8 cellular contexts compared by ENCODE assay signal in the genomic region with DNA sequence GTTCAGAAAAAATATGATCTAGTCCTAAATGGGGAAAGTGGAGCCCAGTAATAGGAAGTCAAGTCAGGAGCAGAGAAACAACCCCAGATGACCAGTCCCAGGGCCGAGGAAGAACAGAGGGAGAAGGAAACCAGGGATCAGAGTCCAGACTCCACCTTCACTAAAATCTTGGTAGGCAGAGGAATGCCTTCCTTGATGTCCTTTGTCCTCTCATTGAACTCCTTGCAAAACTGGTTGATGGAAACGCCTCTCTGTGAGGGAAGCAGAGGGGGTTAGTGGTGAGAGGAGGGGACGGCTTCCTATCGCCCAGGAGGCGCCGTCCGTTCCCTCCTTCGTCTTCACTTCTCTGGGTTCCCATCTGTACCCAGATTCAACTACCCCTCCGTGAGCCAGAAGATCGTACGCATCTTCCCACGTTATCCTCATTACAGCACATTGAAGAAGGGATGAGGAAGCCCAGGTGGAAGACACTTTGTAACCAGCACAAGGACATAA. TPM values are rescaled to one million over a fixed set of nuclear protein-coding genes. Genes with fewer than 3 reads are reported as not detected.
DNase-seq lines count a peak whose midpoint lies in the region; ATAC-seq and TF ChIP-seq lines count a peak whose summit lies in the region.

No MANE protein-coding gene starts in this region.

- H3K27ac Mint-ChIP-seq in HFFc6 (peak overlapping the region; percentile 97), brain (peak overlapping the region; percentile 98 to 100 (median 99))

- H3K36me3 Mint-ChIP-seq in HFFc6 (ENCODE audit: low read depth) (peaks cover 19% of the 10 kb centered on the region; the same call in 1 of the 2 replicates), brain (peaks cover 32% of the 10 kb centered on the region)

- peaks cover 4% of the 10 kb centered on the region for H3K9me3 ChIP-seq in mesodermal cell (ENCODE audit: control insufficient read depth, low read length)

- peaks cover 4% of the 10 kb centered on the region; the same call in 1 of the 2 replicates for H3K27me3 Mint-ChIP-seq in HFFc6 (ENCODE audit: insufficient read depth)
- peaks cover 10% of the 10 kb centered on the region for H3K27me3 Mint-ChIP-seq in brain

- H3K9me3 Mint-ChIP-seq in HFFc6 (peaks cover under 1% of the 10 kb centered on the region; the same call in 1 of the 2 replicates), brain (peaks cover 0 to 3% (median under 1%) of the 10 kb centered on the region in 5 experiments)

- H3K4me1 Mint-ChIP-seq in HFFc6 (ENCODE audit: low read depth) (peaks cover 22% of the 10 kb centered on the region), brain (peaks cover 23% of the 10 kb centered on the region)

- peak overlapping the region; percentile 79 for H3K27ac ChIP-seq in 22Rv1
- no peak overlapping the region for H3K27ac ChIP-seq in mesodermal cell (ENCODE audit: low read depth, low read length, severe bottlenecking)

- H3K4me3 Mint-ChIP-seq in HFFc6 (peak overlapping the region; percentile 94), brain (peak overlapping the region; percentile 91 to 99 (median 98))

- no peak for TF ChIP-seq CTCF in 22Rv1 (IDR thresholded peaks at IDR 0.05)
- TF ChIP-seq CTCF in HFFc6 (IDR thresholded peaks at IDR 0.05), result no peak
- TF ChIP-seq CTCF in brain (conservative IDR thresholded peaks at IDR 0.05), result no peak

- ATAC-seq in GM18909 (IDR thresholded peaks at IDR 0.05; ENCODE audit: poor library complexity, unreplicated experiment) (no peak), HG02763 (IDR thresholded peaks at IDR 0.05; ENCODE audit: unreplicated experiment) (no peak), HG03175 (IDR thresholded peaks at IDR 0.05; ENCODE audit: unreplicated experiment) (no peak)

- H3K4me1 ChIP-seq in mesodermal cell (ENCODE audit: control insufficient read depth, insufficient read depth, low read length, poor library complexity, severe bottlenecking), result no peaks in the 10 kb centered on the region

- H3K36me3 ChIP-seq in mesodermal cell (ENCODE audit: control insufficient read depth, insufficient read depth, low read length), result peaks cover 24% of the 10 kb centered on the region

- no peak for DNase-seq in HFFc6
- no peak for DNase-seq in AG20443 (ENCODE audit: low spot score)

- WGBS in mesodermal cell (ENCODE audit: insufficient coverage in 2 of 2), 2 experiments, result 14 to 60% methylated on average over 1 to 4 of the region's 12 CpGs

- peak overlapping the region; percentile 82 for H3K4me3 ChIP-seq in mesodermal cell (ENCODE audit: extremely low read depth, insufficient read depth, low read length, poor library complexity, severe bottlenecking)

RNA-seq across cellular contexts. Expression of gene MRPL11, which starts 0.6 kb away (rescaled TPM):
- 10 to 100 TPM; 55.6 to 74.1 (median 67.6) TPM for total RNA-seq in HFFc6 (2021; fragmentation: NEBNext Ultra II Directional; extraction: Animal tissue kit (Norgen Biotek cat#: 25700))
- 75.6 TPM for polyA plus RNA-seq in brain (ENCODE audit: insufficient read depth, low read depth, low replicate concordance)
- 62.9 TPM for polyA plus RNA-seq in mesodermal cell (2013, experiment 1 of 2)
- 55.4 TPM for polyA plus RNA-seq in mesodermal cell (2013, experiment 2 of 2)

RNA-seq across cellular contexts. Expression of gene NPAS4, which starts 17.2 kb away (rescaled TPM):
- total RNA-seq in HFFc6 (2021; fragmentation: NEBNext Ultra II Directional; extraction: Animal tissue kit (Norgen Biotek cat#: 25700)), result under 1 TPM in 3 of 6 experiments, not detected in 3; 0.14 to 0.36 (median 0.35) TPM
- not detected for polyA plus RNA-seq in brain (ENCODE audit: insufficient read depth, low read depth, low replicate concordance)
- 0.18 TPM for polyA plus RNA-seq in mesodermal cell (2013, experiment 1 of 2)
- polyA plus RNA-seq in mesodermal cell (2013, experiment 2 of 2), result 0.86 TPM

RNA-seq across cellular contexts. Expression of gene PELI3, which starts 28.6 kb away (rescaled TPM):
- 1 to 10 TPM; 6.7 to 8.0 (median 7.2) TPM for total RNA-seq in HFFc6 (2021; fragmentation: NEBNext Ultra II Directional; extraction: Animal tissue kit (Norgen Biotek cat#: 25700))
- polyA plus RNA-seq in brain (ENCODE audit: insufficient read depth, low read depth, low replicate concordance), result 27.7 TPM
- polyA plus RNA-seq in mesodermal cell (2013, experiment 1 of 2), result 3.6 TPM
- 4.0 TPM for polyA plus RNA-seq in mesodermal cell (2013, experiment 2 of 2)

RNA-seq across cellular contexts. Expression of gene DPP3, which starts 42.2 kb away (rescaled TPM):
- total RNA-seq in HFFc6 (2021; fragmentation: NEBNext Ultra II Directional; extraction: Animal tissue kit (Norgen Biotek cat#: 25700)), result 10 to 100 TPM; 54.8 to 71.6 (median 58.2) TPM
- 64.5 TPM for polyA plus RNA-seq in brain (ENCODE audit: insufficient read depth, low read depth, low replicate concordance)
- polyA plus RNA-seq in mesodermal cell (2013, experiment 1 of 2), result 30.5 TPM
- polyA plus RNA-seq in mesodermal cell (2013, experiment 2 of 2), result 31.6 TPM
